8 cellular contexts compared by ENCODE assay signal in the genomic region with DNA sequence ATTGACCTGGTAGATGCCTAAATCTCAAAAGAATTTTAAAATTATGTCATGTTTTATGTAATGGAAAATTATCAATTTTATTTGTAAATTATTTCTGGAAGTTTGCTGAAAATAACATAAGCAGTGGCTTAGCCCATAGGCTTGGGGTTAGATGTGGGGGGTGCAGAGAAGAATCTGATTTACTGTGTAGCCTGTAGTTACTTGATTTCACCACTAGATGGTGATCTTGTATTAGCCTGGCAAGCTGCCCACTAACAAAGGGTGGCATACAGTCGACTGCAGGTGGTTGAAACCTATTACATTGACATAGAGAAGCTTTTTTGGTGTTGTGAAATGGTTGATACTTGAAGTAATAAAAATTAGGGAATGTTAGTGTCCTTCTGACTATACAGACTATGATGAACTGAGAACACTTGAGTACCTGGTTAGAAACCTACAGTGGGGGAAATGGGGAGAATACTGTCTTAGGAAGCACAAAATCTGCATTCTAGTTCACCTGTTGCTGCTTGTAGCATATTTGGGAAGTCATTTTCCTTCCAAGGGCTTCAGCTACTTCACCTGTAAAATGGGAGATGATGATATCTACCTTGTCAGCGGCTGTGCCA.
DNase-seq lines count a peak whose midpoint lies in the region; ATAC-seq, FAIRE-seq and TF ChIP-seq lines count a peak whose summit lies in the region.

No MANE protein-coding gene starts in this region.

- no peak overlapping the region for H3K4me2 ChIP-seq in H1 (ENCODE audit: insufficient read depth in 1 of 2, low read depth in 2 of 2, low read length in 2 of 2)

- POLR2A ChIA-PET in CD4-positive, alpha-beta memory T cell (lab: Charles Lee; ENCODE audit: partially characterized antibody): no interaction called here
- POLR2A ChIA-PET in H1 (lab: Charles Lee; ENCODE audit: partially characterized antibody): no interaction called here

- H2BK20ac ChIP-seq in H1 (ENCODE audit: low read length): no peak overlapping the region

- H3K4me3 ChIP-seq in CD4-positive, alpha-beta memory T cell (ENCODE audit: low read length in 2 of 2): no peak overlapping the region
- H3K4me3 ChIP-seq in H1 (ENCODE audit: extremely low read depth in 1 of 4, insufficient read depth in 2 of 4, low read depth in 3 of 4, low read length in 4 of 4): no peak overlapping the region

- peak; percentile 99 to 100 for TF ChIP-seq RAD21 in H1 (IDR thresholded peaks at IDR 0.05 in 1 of 2, conservative IDR thresholded peaks at IDR 0.05 in 1 of 2; ENCODE audit: low read depth in 2 of 2, low read length in 2 of 2)

- H3K9me3 Mint-ChIP-seq in CD4-positive, alpha-beta memory T cell: no peaks in the 10 kb centered on the region
- no peaks in the 10 kb centered on the region for H3K9me3 Mint-ChIP-seq in type B pancreatic cell

- H3K9ac ChIP-seq in H1 (replicated peaks in 1 of 4; ENCODE audit: extremely low read depth in 1 of 4, low read depth in 3 of 4, low read length in 3 of 4): no peak overlapping the region

- H3K18ac ChIP-seq in H1 (ENCODE audit: extremely low read depth, low read length): no peak overlapping the region

- H3K27ac Mint-ChIP-seq in CD4-positive, alpha-beta memory T cell: no peak overlapping the region
- H3K27ac Mint-ChIP-seq in type B pancreatic cell: peak overlapping the region; percentile 15

- TF ChIP-seq CTCF in H1 (IDR thresholded peaks at IDR 0.05; ENCODE audit: control extremely low read depth in 1 of 3, insufficient read depth in 1 of 3, low read depth in 1 of 3, low read length in 3 of 3) (peak in 2 of 3 experiments; percentile 82 to 90; a peak in 3 of 4 replicates), type B pancreatic cell (conservative IDR thresholded peaks at IDR 0.05) (peak; percentile 99)

- H4K5ac ChIP-seq in H1 (ENCODE audit: insufficient read length, low read depth, low read length): no peak overlapping the region

- H3K36me3 ChIP-seq in CD4-positive, alpha-beta memory T cell (ENCODE audit: insufficient read depth, low read length): no peaks in the 10 kb centered on the region
- H3K36me3 ChIP-seq in H1 (ENCODE audit: control insufficient read depth in 2 of 4, insufficient read depth in 4 of 4, low read length in 3 of 4): no peaks in the 10 kb centered on the region

- H3K27me3 ChIP-seq in CD4-positive, alpha-beta memory T cell (ENCODE audit: insufficient read depth, low read length): no peaks in the 10 kb centered on the region
- H3K27me3 ChIP-seq in H1 (replicated peaks in 1 of 4; ENCODE audit: control insufficient read depth in 3 of 4, extremely low read depth in 1 of 4, insufficient read depth in 3 of 4, low read length in 3 of 4): no peaks in the 10 kb centered on the region

- no peaks in the 10 kb centered on the region for H3K79me2 ChIP-seq in H1 (ENCODE audit: control insufficient read depth in 1 of 2, insufficient read depth in 2 of 2, low read length in 2 of 2)

- WGBS in H1 (ENCODE audit: extremely low coverage in 1 of 2, insufficient coverage in 1 of 2, insufficient read length in 1 of 2, insufficient replicate concordance in 2 of 2, low coverage in 1 of 2, low lambda C conversion rate in 2 of 2, missing lambda C conversion rate in 1 of 2), 2 experiments: 54% methylated on average over 2 of the region's 2 CpGs; no CpG with 5 or more reads in 1 of the 2 experiments

- H3K4me3 Mint-ChIP-seq in CD4-positive, alpha-beta memory T cell: no peak overlapping the region
- no peak overlapping the region for H3K4me3 Mint-ChIP-seq in type B pancreatic cell

- H3K79me1 ChIP-seq in H1 (ENCODE audit: low read depth, low read length): no peaks in the 10 kb centered on the region

- DNase-seq in CD4-positive, alpha-beta memory T cell: peak in 4 of 5 donors; percentile 36 to 45 (median 40)
- DNase-seq in NCI-H146 (lab: John Stamatoyannopoulos, UW) (peak; percentile 62), SKM-1 (lab: John Stamatoyannopoulos, UW; ENCODE audit: unreplicated experiment) (peak; percentile 35), H1 (ENCODE audit: low read depth in 1 of 2, low spot score in 2 of 2) (no peak), medulla oblongata (ENCODE audit: extremely low spot score) (peak; percentile 84), type B pancreatic cell (ENCODE audit: extremely low spot score, unreplicated experiment) (no peak)

- no peak overlapping the region for H2BK120ac ChIP-seq in H1 (replicated peaks; ENCODE audit: low read depth, low read length)

- no peaks in the 10 kb centered on the region for H3K4me1 ChIP-seq in CD4-positive, alpha-beta memory T cell (ENCODE audit: insufficient read depth, low read length)
- H3K4me1 ChIP-seq in H1 (replicated peaks in 1 of 4; ENCODE audit: control insufficient read depth in 3 of 4, insufficient read depth in 4 of 4, low read length in 3 of 4): no peaks in the 10 kb centered on the region

- no peak overlapping the region for H3K4ac ChIP-seq in H1 (replicated peaks; ENCODE audit: insufficient read length, low read depth, low read length)

- no peaks in the 10 kb centered on the region; the same call in 1 of the 2 replicates for H3K23me2 ChIP-seq in H1 (ENCODE audit: low read depth, low read length)

- peak; percentile 96 for ATAC-seq in GM18867 (IDR thresholded peaks at IDR 0.05; ENCODE audit: unreplicated experiment)
- peak; percentile 76 for ATAC-seq in HG02970 (IDR thresholded peaks at IDR 0.05; ENCODE audit: low FRiP score, unreplicated experiment)

- no peak overlapping the region for H4K91ac ChIP-seq in H1 (replicated peaks; ENCODE audit: insufficient read length, low read length)

- H2BK15ac ChIP-seq in H1 (ENCODE audit: low read length): no peak overlapping the region

- no peak overlapping the region for H2AFZ ChIP-seq in H1 (ENCODE audit: low read length)

- H2AK5ac ChIP-seq in H1 (ENCODE audit: low read depth, low read length): no peak overlapping the region

- no peak overlapping the region for H4K8ac ChIP-seq in H1 (ENCODE audit: extremely low read depth, insufficient read depth, low read length)

- H3K36me3 Mint-ChIP-seq in CD4-positive, alpha-beta memory T cell: no peaks in the 10 kb centered on the region
- H3K36me3 Mint-ChIP-seq in type B pancreatic cell: no peaks in the 10 kb centered on the region

- CTCF ChIA-PET in CD4-positive, alpha-beta memory T cell (lab: Charles Lee; ENCODE audit: partially characterized antibody): interaction anchor here (0.7 to 3.2 kb wide), 12 partner anchors 8 to 1546 kb away, joined by 3 to 35 read pairs (median 3); no protein-coding TSS in a partner anchor
- CTCF ChIA-PET in H1 (lab: Charles Lee; ENCODE audit: partially characterized antibody): interaction anchor here (0.6 to 2.9 kb wide), 42 partner anchors 8 to 1545 kb away, joined by 3 to 15 read pairs (median 4); no protein-coding TSS in a partner anchor

- no peak overlapping the region for H2BK5ac ChIP-seq in H1 (ENCODE audit: low read depth, low read length)

- no peak overlapping the region for H3K27ac ChIP-seq in CD4-positive, alpha-beta memory T cell (ENCODE audit: low read depth, low read length)
- H3K27ac ChIP-seq in H1 (ENCODE audit: low read depth, low read length): no peak overlapping the region

- H3K27me3 Mint-ChIP-seq in CD4-positive, alpha-beta memory T cell: peaks cover 3% of the 10 kb centered on the region in 2 donors
- H3K27me3 Mint-ChIP-seq in type B pancreatic cell: no peaks in the 10 kb centered on the region

- H3K23ac ChIP-seq in H1 (ENCODE audit: insufficient read length): no peak overlapping the region

- H2BK12ac ChIP-seq in H1 (ENCODE audit: low read depth, low read length): no peak overlapping the region

- no peak for TF ChIP-seq EP300 in H1 (IDR thresholded peaks at IDR 0.05; ENCODE audit: borderline replicate concordance in 1 of 2, low read depth in 2 of 2, low read length in 2 of 2)

- no peaks in the 10 kb centered on the region for H3K4me1 Mint-ChIP-seq in CD4-positive, alpha-beta memory T cell
- H3K4me1 Mint-ChIP-seq in type B pancreatic cell (ENCODE audit: unreplicated experiment): peaks cover 4% of the 10 kb centered on the region

- peak; percentile 93 for FAIRE-seq in H1 (lab: Jason Lieb, UNC)

- no peak overlapping the region for H3K14ac ChIP-seq in H1 (ENCODE audit: insufficient read length)

- TF ChIP-seq POLR2A in H1 (IDR thresholded peaks at IDR 0.05; ENCODE audit: control extremely low read depth in 1 of 2, low read depth in 2 of 2, low read length in 2 of 2): no peak

- H3K9me3 ChIP-seq in CD4-positive, alpha-beta memory T cell (ENCODE audit: control insufficient read depth in 1 of 2, low read length in 2 of 2): no peaks in the 10 kb centered on the region
- no peaks in the 10 kb centered on the region for H3K9me3 ChIP-seq in H1 (ENCODE audit: insufficient read depth in 2 of 2, low read depth in 1 of 2, low read length in 1 of 2)

- H4K20me1 ChIP-seq in H1 (replicated peaks in 1 of 2; ENCODE audit: control insufficient read depth in 1 of 2, insufficient read depth in 2 of 2, low read length in 2 of 2): no peaks in the 10 kb centered on the region

- intact Hi-C loops in CD4-positive, alpha-beta memory T cell (cut with micrococcal nuclease): no loop called here

- no peak overlapping the region for H3K56ac ChIP-seq in H1 (replicated peaks; ENCODE audit: insufficient read length, low read depth, low read length)

TF ChIP-seq in H1, 55 proteins besides CTCF, POLR2A, EP300 and RAD21:
- TF ChIP-seq NANOG (IDR thresholded peaks at IDR 0.05; ENCODE audit: insufficient read depth, low read depth, low read length, poor library complexity, severe bottlenecking) (no peak), SRF (IDR thresholded peaks at IDR 0.05; ENCODE audit: low read depth, low read length) (no peak), BCL11A (IDR thresholded peaks at IDR 0.05; ENCODE audit: low read depth in 2 of 2, low read length in 2 of 2) (no peak), SP2 (IDR thresholded peaks at IDR 0.05; ENCODE audit: low read length) (no peak), MAFK (IDR thresholded peaks at IDR 0.05; ENCODE audit: low read depth, low read length) (no peak), JUND (IDR thresholded peaks at IDR 0.05; ENCODE audit: low read length) (no peak), HDAC6 (IDR thresholded peaks at IDR 0.05; ENCODE audit: low read depth, low read length) (no peak), CEBPB (IDR thresholded peaks at IDR 0.05; ENCODE audit: low read depth, low read length) (no peak), EZH2 (IDR thresholded peaks at IDR 0.05; ENCODE audit: low read depth, low read length, severe bottlenecking) (no peak), BRCA1 (IDR thresholded peaks at IDR 0.05; ENCODE audit: low read depth, low read length) (no peak), RBBP5 (IDR thresholded peaks at IDR 0.05; ENCODE audit: borderline replicate concordance, low read depth, low read length) (no peak)
- TF ChIP-seq, protein P1, sequence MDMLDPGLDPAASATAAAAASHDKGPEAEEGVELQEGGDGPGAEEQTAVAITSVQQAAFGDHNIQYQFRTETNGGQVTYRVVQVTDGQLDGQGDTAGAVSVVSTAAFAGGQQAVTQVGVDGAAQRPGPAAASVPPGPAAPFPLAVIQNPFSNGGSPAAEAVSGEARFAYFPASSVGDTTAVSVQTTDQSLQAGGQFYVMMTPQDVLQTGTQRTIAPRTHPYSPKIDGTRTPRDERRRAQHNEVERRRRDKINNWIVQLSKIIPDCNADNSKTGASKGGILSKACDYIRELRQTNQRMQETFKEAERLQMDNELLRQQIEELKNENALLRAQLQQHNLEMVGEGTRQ (IDR thresholded peaks at IDR 0.05; ENCODE audit: low read length): no peak
TF ChIP-seq in H1: peak in this region for 0.

Comparison
In these comparisons a context has a peak if more than half of its experiments do, and no peak if none do; other contexts are left out.
1. DNase-seq: peak in CD4-positive, alpha-beta memory T cell (4 of 5), NCI-H146 (single experiment), SKM-1 (single experiment) and medulla oblongata (single experiment); none in H1 (0 of 2) and type B pancreatic cell (single experiment).